Comparison of ENCODE assay signal across 8 cellular contexts in the genomic region with DNA sequence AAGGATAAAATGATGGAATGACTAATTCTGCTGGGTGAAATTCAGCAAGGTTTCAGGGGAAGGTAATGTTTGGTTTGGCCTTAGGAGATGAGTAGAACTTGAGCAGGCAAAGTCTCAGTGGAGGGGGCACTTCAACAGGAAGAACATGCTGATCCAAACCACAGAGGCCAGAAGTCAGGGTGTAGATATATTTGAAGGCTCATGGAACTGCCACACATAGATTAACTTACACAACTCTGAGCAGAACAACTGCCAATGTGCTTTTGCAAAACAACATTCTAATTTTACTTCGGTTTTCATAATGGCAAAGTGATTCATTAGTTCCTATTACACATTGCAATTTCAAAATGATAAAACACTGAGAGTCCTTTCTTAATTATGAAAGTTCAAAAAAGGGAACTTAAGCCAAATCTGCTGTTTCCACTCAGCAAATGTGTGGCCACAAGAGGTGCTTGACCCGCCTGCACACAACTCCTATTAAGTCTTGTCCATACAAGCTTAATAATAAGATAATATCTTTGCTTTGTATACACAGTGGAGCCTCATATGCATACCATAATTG.
A peak's percentile ranks its signal among the peaks of the same experiment; 100 is the strongest.
DNase-seq lines count a peak whose midpoint lies in the region; ATAC-seq and TF ChIP-seq lines count a peak whose summit lies in the region.

No MANE protein-coding gene starts in this region.

- peak; percentile 65 for ATAC-seq in GM21619 (IDR thresholded peaks at IDR 0.05; ENCODE audit: unreplicated experiment)

- DNase-seq in GM04503 (ENCODE audit: low read depth) (peak; percentile 94), NCI-H2196 (lab: John Stamatoyannopoulos, UW; ENCODE audit: unreplicated experiment) (peak; percentile 44), fibroblast of villous mesenchyme (ENCODE audit: low read depth) (peak; percentile 96), NCI-H69 (lab: John Stamatoyannopoulos, UW) (no peak), NCI-H2029 (lab: John Stamatoyannopoulos, UW) (no peak), HUDEP-2 (lab: John Stamatoyannopoulos, UW; ENCODE audit: unreplicated experiment in 76 of 76) (no peak), iPS-NIHi7 (ENCODE audit: extremely low spot score) (no peak)

- TF ChIP-seq CTCF in fibroblast of villous mesenchyme (IDR thresholded peaks at IDR 0.05; ENCODE audit: insufficient read depth, low read depth, low read length), result no peak

- H3K4me3 ChIP-seq in fibroblast of villous mesenchyme (ENCODE audit: low read depth, low read length), result no peak overlapping the region

Comparison
In these comparisons a context has a peak if more than half of its experiments do, and no peak if none do; other contexts are left out.
1. DNase-seq: peak in GM04503 (single experiment), NCI-H2196 (single experiment) and fibroblast of villous mesenchyme (single experiment); none in NCI-H69 (single experiment), NCI-H2029 (single experiment), HUDEP-2 (0 of 76) and iPS-NIHi7 (single experiment).